Comparison of ENCODE assay signal across 6 cellular contexts in genomic region chr10:42138023-42138422, GRCh38.
DNase-seq lines count a peak whose midpoint lies in the region; ATAC-seq, FAIRE-seq and TF ChIP-seq lines count a peak whose summit lies in the region.
"Not testable (repeated sequence)": the region's sequence is repeated elsewhere in the genome, so short reads cannot be mapped to it uniquely, and the experiment has no call there.

No MANE protein-coding gene starts in this region.

- not testable (repeated sequence) for H3K4me3 Mint-ChIP-seq in chondrocyte (ENCODE audit: unreplicated experiment)

- not testable (repeated sequence) for TF ChIP-seq POLR2A in spleen (IDR thresholded peaks at IDR 0.05)

- H3K27ac ChIP-seq in right cardiac atrium (ENCODE audit: low read length); kidney (ENCODE audit: low read depth in 2 of 2, low read length in 2 of 2); spleen: not testable (repeated sequence)

- FAIRE-seq in kidney (lab: Jason Lieb, UNC): not testable (repeated sequence)

- not testable (repeated sequence) for TF ChIP-seq CTCF in chondrocyte (IDR thresholded peaks at IDR 0.05); kidney (IDR thresholded peaks at IDR 0.05; ENCODE audit: borderline replicate concordance, extremely low read depth, insufficient read depth); spleen (IDR thresholded peaks at IDR 0.05 in 8 of 11, conservative IDR thresholded peaks at IDR 0.05 in 3 of 11)

- not testable (repeated sequence) for H3K9me3 ChIP-seq in right cardiac atrium (ENCODE audit: control insufficient read depth, low read length); kidney (ENCODE audit: control insufficient read depth in 1 of 2, low read length in 2 of 2)
- peaks cover 0 to 52% (median 32%) of the 10 kb centered on the region in 8 donors for H3K9me3 ChIP-seq in spleen

- not testable (repeated sequence) for H3K36me3 Mint-ChIP-seq in chondrocyte (ENCODE audit: low read depth)

- H3K36me3 ChIP-seq in kidney (ENCODE audit: control insufficient read depth in 1 of 2, insufficient read depth in 2 of 2, low read length in 2 of 2); spleen: not testable (repeated sequence)

- H3K27me3 ChIP-seq in right cardiac atrium (ENCODE audit: control insufficient read depth, insufficient read depth); spleen (replicated peaks in 1 of 7): not testable (repeated sequence)

- H3K4me1 Mint-ChIP-seq in chondrocyte (ENCODE audit: low read depth): not testable (repeated sequence)

- 93% methylated on average over 22 of the region's 22 CpGs for WGBS in right cardiac atrium
- 93 to 95% (median 95%) methylated on average over 10 to 22 of the region's 22 CpGs for whole genome bisulfite sequencing in spleen, 5 donors

- not testable (repeated sequence) for H3K4me1 ChIP-seq in right cardiac atrium (ENCODE audit: control insufficient read depth, insufficient read depth, low read length); kidney (ENCODE audit: control insufficient read depth in 1 of 2, insufficient read depth in 1 of 2, low read depth in 1 of 2, low read length in 2 of 2); spleen

- H3K27ac Mint-ChIP-seq in chondrocyte (ENCODE audit: unreplicated experiment): not testable (repeated sequence)

- intact Hi-C loops in right cardiac atrium (cut with DNase I); kidney (cut with DNase I); posterior vena cava (cut with DNase I); spleen (cut with DNase I; ENCODE audit: low total_unique reads): not testable (repeated sequence)

- DNase-seq in activated gamma-delta T cell (lab: John Stamatoyannopoulos, UW) (peak; percentile 11), chondrocyte (ENCODE audit: low spot score) (peak; percentile 72), right cardiac atrium (peak in 2 of 3 donors; percentile 25 to 31), kidney (peak; percentile 63), posterior vena cava (ENCODE audit: low spot score) (peak; percentile 74), spleen (peak; percentile 63)

- H3K9me3 Mint-ChIP-seq in chondrocyte (ENCODE audit: low read depth): peaks cover 38% of the 10 kb centered on the region

- H3K4me3 ChIP-seq in right cardiac atrium (ENCODE audit: low read length); kidney (ENCODE audit: low read length in 2 of 2); spleen: not testable (repeated sequence)

- not testable (repeated sequence) for H3K27me3 Mint-ChIP-seq in chondrocyte (ENCODE audit: low read depth)

- not testable (repeated sequence) for ATAC-seq in right cardiac atrium

- H3K9ac ChIP-seq in kidney (ENCODE audit: low read length in 2 of 2): not testable (repeated sequence)

Comparison
In these comparisons a context has a peak if more than half of its experiments do, and no peak if none do; other contexts are left out.
1. DNase-seq: peak in every context shown above with its lines; median percentile 74 in posterior vena cava; 72 in chondrocyte; 63 in kidney; 63 in spleen; 28 in right cardiac atrium; 11 in activated gamma-delta T cell.